In genomic region chr6:53983301-53983700, GRCh38 we compare ENCODE assay signal across 16 cellular contexts.
"Had no signal": no experiment of that assay in that cellular context is flagged by ENCODE, and none has a peak within 500 bp of the region (broad histone marks: within the 10 kb centered on the region; RNA-seq: fewer than 3 reads in every experiment).

No MANE protein-coding gene starts in this region.

- ATAC-seq: stimulated activated naive CD8-positive, alpha-beta T cell treated with anti-CD3 and anti-CD28 coated beads, Interleukin-15, Interleukin-2, amounts not matched to agents 100 U/mL and 50 U/mL, for 24 hours had no signal

- H3K9me3 Mint-ChIP-seq: activated CD4-positive, alpha-beta T cell treated with anti-CD3 and anti-CD28 coated beads, Interleukin-2, amount 10 ng/mL, durations not matched to agents 7 days and 5 days; memory B cell; nephron had no signal

- H3K27me3 ChIP-seq: right atrium auricular region, transverse colon had no signal

- DNase-seq: activated CD4-positive, alpha-beta T cell treated with anti-CD3 and anti-CD28 coated beads, Interleukin-2, amount 10 ng/mL, durations not matched to agents 7 days and 5 days; activated CD8-positive, alpha-beta memory T cell treated with anti-CD3 and anti-CD28 coated beads, Interleukin-2, amount 50 U/mL, for 48 hours; activated gamma-delta T cell treated with Interleukin-2 at 50 U/mL for 16 hours; amniotic stem cell; kidney; left ventricle myocardium inferior; nucleus accumbens; small intestine; stimulated activated CD4-positive, alpha-beta T cell treated with anti-CD3 and anti-CD28 coated beads, Interleukin-4, amount 100 ng/mL, for 4 hours; stimulated activated CD8-positive, alpha-beta memory T cell treated with anti-CD3 and anti-CD28 coated beads, Interleukin-4, amount 100 ng/mL, for 48 hours; stimulated activated naive CD8-positive, alpha-beta T cell treated with anti-CD3 and anti-CD28 coated beads, Interleukin-15, Interleukin-2, amounts not matched to agents 100 U/mL and 50 U/mL, for 24 hours; transverse colon had no signal

- H3K27ac Mint-ChIP-seq: activated CD4-positive, alpha-beta T cell treated with anti-CD3 and anti-CD28 coated beads, Interleukin-2, amount 10 ng/mL, durations not matched to agents 7 days and 5 days; activated naive CD8-positive, alpha-beta T cell; memory B cell; nephron had no signal

- H3K4me3 ChIP-seq: left ventricle myocardium inferior, right atrium auricular region, transverse colon had no signal

- H3K4me1 Mint-ChIP-seq: activated CD4-positive, alpha-beta T cell treated with anti-CD3 and anti-CD28 coated beads, Interleukin-2, amount 10 ng/mL, durations not matched to agents 7 days and 5 days; memory B cell had no signal

- H3K4me3 Mint-ChIP-seq: activated CD4-positive, alpha-beta T cell treated with anti-CD3 and anti-CD28 coated beads, Interleukin-2, amount 10 ng/mL, durations not matched to agents 7 days and 5 days; activated naive CD8-positive, alpha-beta T cell; memory B cell; nephron had no signal

- H3K27me3 Mint-ChIP-seq: activated CD4-positive, alpha-beta T cell treated with anti-CD3 and anti-CD28 coated beads, Interleukin-2, amount 10 ng/mL, durations not matched to agents 7 days and 5 days had no signal

- H3K36me3 Mint-ChIP-seq: activated naive CD8-positive, alpha-beta T cell; memory B cell had no signal

- H3K36me3 ChIP-seq: left ventricle myocardium inferior, right atrium auricular region, transverse colon had no signal

- H3K9me3 ChIP-seq: left ventricle myocardium inferior, right atrium auricular region, transverse colon had no signal

- H3K27ac ChIP-seq: left ventricle myocardium inferior, right atrium auricular region, transverse colon had no signal
